Comparison of ENCODE assay signal across 27 cellular contexts in genomic region chr2:136420346-136420745, GRCh38.
DNase-seq lines count a peak whose midpoint lies in the region; TF ChIP-seq lines count a peak whose summit lies in the region.
"Had no signal": no experiment of that assay in that cellular context is flagged by ENCODE, and none has a peak within 500 bp of the region (broad histone marks: within the 10 kb centered on the region; RNA-seq: fewer than 3 reads in every experiment).

No MANE protein-coding gene starts in this region.

- TF ChIP-seq CTCF in esophagus muscularis mucosa (IDR thresholded peaks at IDR 0.05) (no peak), foreskin fibroblast (IDR thresholded peaks at IDR 0.05; ENCODE audit: low read depth, low read length) (no peak)

- WGBS in esophagus muscularis mucosa = 66% methylated on average over 6 of the region's 6 CpGs

- H3K27me3 ChIP-seq in esophagus muscularis mucosa = peaks cover 0 to 20% (median 0%) of the 10 kb centered on the region in 4 donors
- H3K27me3 ChIP-seq: BE2C had no signal

- no peaks in the 10 kb centered on the region for H3K9me3 ChIP-seq in esophagus muscularis mucosa
- H3K9me3 ChIP-seq: A549; BE2C; BLaER1; BLaER1 treated with 17β-estradiol and CSF1 and Interleukin-3, amounts not matched to agents 10 nM and 100 nM; Caco-2 had no signal

- H3K36me3 ChIP-seq in esophagus muscularis mucosa = no peaks in the 10 kb centered on the region
- H3K36me3 ChIP-seq: BE2C; BLaER1; BLaER1 treated with 17β-estradiol and CSF1 and Interleukin-3, amounts not matched to agents 10 nM and 100 nM had no signal

- no peak overlapping the region for H3K4me3 ChIP-seq in esophagus muscularis mucosa
- no peak overlapping the region for H3K4me3 ChIP-seq in foreskin fibroblast (ENCODE audit: low read depth in 1 of 2, low read length in 2 of 2)
- H3K4me3 ChIP-seq: A549; BLaER1; BLaER1 treated with 17β-estradiol and CSF1 and Interleukin-3, amounts not matched to agents 10 nM and 100 nM had no signal

- intact Hi-C loops in esophagus muscularis mucosa (cut with DNase I) = loop anchor here (5.0 kb wide), 1 partner anchor 1417 kb away; no protein-coding TSS in a partner anchor

- TF ChIP-seq POLR2A in esophagus muscularis mucosa (IDR thresholded peaks at IDR 0.05; ENCODE audit: low read depth) = no peak

- H3K27ac ChIP-seq in esophagus muscularis mucosa (replicated peaks in 1 of 4) = no peak overlapping the region
- H3K27ac ChIP-seq: 22Rv1; A549; BLaER1; BLaER1 treated with 17β-estradiol and CSF1 and Interleukin-3, amounts not matched to agents 10 nM and 100 nM; C4-2B had no signal

- TF ChIP-seq EP300 in esophagus muscularis mucosa (IDR thresholded peaks at IDR 0.05) = no peak

- DNase-seq in esophagus muscularis mucosa (ENCODE audit: extremely low spot score) = peak; percentile 82
- DNase-seq in foreskin fibroblast = no peak
- DNase-seq: 8988T; ACHN; AML-193; BE2C; C1 segment of cervical spinal cord; Caco-2; Calu3; CD4-positive, alpha-beta memory T cell; CD4-positive, alpha-beta T cell; CD4-positive, CD25-positive, alpha-beta regulatory T cell; CD8-positive, alpha-beta memory T cell; CD8-positive, alpha-beta T cell; COR-L47; DMS 273 treated with DMSO at 0.1 percent for 48 hours; DMS153; DMS53; DMS79; DMS79 treated with DMSO at 0.1 percent for 48 hours; DND-41; EL had no signal

- peaks cover 6 to 8% (median 8%) of the 10 kb centered on the region in 4 donors for H3K4me1 ChIP-seq in esophagus muscularis mucosa
- H3K4me1 ChIP-seq: A549, BE2C had no signal
